ENCODE assay signal across 8 cellular contexts in genomic region chr5:158174918-158175663, GRCh38.
DNase-seq lines count a peak whose midpoint lies in the region; ATAC-seq and TF ChIP-seq lines count a peak whose summit lies in the region.

No MANE protein-coding gene starts in this region.

- peak; percentile 38 for DNase-seq in NCI-H2196 (lab: John Stamatoyannopoulos, UW; ENCODE audit: unreplicated experiment)
- DNase-seq in NCI-H2196 treated with DMSO at 0.1 percent for 48 hours (lab: John Stamatoyannopoulos, UW; ENCODE audit: unreplicated experiment), result no peak
- peak; percentile 27 for DNase-seq in HuH-7.5 (ENCODE audit: low spot score)
- DNase-seq in RWPE2 (ENCODE audit: low spot score), result no peak
- peak; percentile 53 for DNase-seq in activated naive CD8-positive, alpha-beta T cell treated with anti-CD3 and anti-CD28 coated beads for 36 hours
- DNase-seq in cardiac muscle cell (ENCODE audit: low read depth in 1 of 2, low spot score in 1 of 2), result peak; percentile 82 to 83
- DNase-seq in posterior vena cava (ENCODE audit: low spot score), result peak; percentile 89
- no peak for DNase-seq in KG1 (lab: John Stamatoyannopoulos, UW)

- no peak overlapping the region for H3K27ac ChIP-seq in RWPE2 (ENCODE audit: poor library complexity, severe bottlenecking)
- no peak overlapping the region for H3K27ac ChIP-seq in cardiac muscle cell

- H3K27ac Mint-ChIP-seq in activated naive CD8-positive, alpha-beta T cell treated with anti-CD3 and anti-CD28 coated beads for 36 hours, result no peak overlapping the region

- H3K9me3 ChIP-seq in RWPE2 (ENCODE audit: severe bottlenecking) (no peaks in the 10 kb centered on the region), cardiac muscle cell (ENCODE audit: low read depth) (no peaks in the 10 kb centered on the region)

- H3K27me3 ChIP-seq in RWPE2 (ENCODE audit: insufficient read depth, poor library complexity, severe bottlenecking) (no peaks in the 10 kb centered on the region), cardiac muscle cell (no peaks in the 10 kb centered on the region)

- no peaks in the 10 kb centered on the region for H3K36me3 Mint-ChIP-seq in activated naive CD8-positive, alpha-beta T cell treated with anti-CD3 and anti-CD28 coated beads for 36 hours

- no peaks in the 10 kb centered on the region for H3K4me1 ChIP-seq in RWPE2 (ENCODE audit: insufficient read depth, poor library complexity, severe bottlenecking)
- peaks cover 11% of the 10 kb centered on the region for H3K4me1 ChIP-seq in cardiac muscle cell (ENCODE audit: low read depth)

- no peaks in the 10 kb centered on the region for H3K4me1 Mint-ChIP-seq in activated naive CD8-positive, alpha-beta T cell treated with anti-CD3 and anti-CD28 coated beads for 36 hours

- no peaks in the 10 kb centered on the region for H3K36me3 ChIP-seq in RWPE2 (ENCODE audit: low read depth)
- no peaks in the 10 kb centered on the region for H3K36me3 ChIP-seq in cardiac muscle cell

- peak; percentile 83 for ATAC-seq in RWPE2 (ENCODE audit: low read depth)

- intact Hi-C loops in posterior vena cava (cut with DNase I), result loop anchor here in 1 of 2 donors (5.0 kb wide), 2 partner anchors 512 to 932 kb away; no protein-coding TSS in a partner anchor

- no peaks in the 10 kb centered on the region for H3K27me3 Mint-ChIP-seq in activated naive CD8-positive, alpha-beta T cell treated with anti-CD3 and anti-CD28 coated beads for 36 hours

- no peaks in the 10 kb centered on the region for H3K9me3 Mint-ChIP-seq in activated naive CD8-positive, alpha-beta T cell treated with anti-CD3 and anti-CD28 coated beads for 36 hours

- no peak overlapping the region for H3K4me3 Mint-ChIP-seq in activated naive CD8-positive, alpha-beta T cell treated with anti-CD3 and anti-CD28 coated beads for 36 hours

- H3K4me3 ChIP-seq in RWPE2 (ENCODE audit: severe bottlenecking) (no peak overlapping the region), cardiac muscle cell (no peak overlapping the region)

- TF ChIP-seq CTCF in RWPE2 (IDR thresholded peaks at IDR 0.05; ENCODE audit: poor library complexity, severe bottlenecking) (peak; percentile 90), cardiac muscle cell (IDR thresholded peaks at IDR 0.05; ENCODE audit: low read depth, low read length) (peak; percentile 89)

Comparison
In these comparisons a context has a peak if more than half of its experiments do, and no peak if none do; other contexts are left out.
1. DNase-seq: peak in NCI-H2196 (single experiment), HuH-7.5 (single experiment), activated naive CD8-positive, alpha-beta T cell treated with anti-CD3 and anti-CD28 coated beads for 36 hours (single experiment), cardiac muscle cell (2 of 2) and posterior vena cava (single experiment); none in NCI-H2196 treated with DMSO at 0.1 percent for 48 hours (single experiment), RWPE2 (single experiment) and KG1 (single experiment).